9 cellular contexts compared by ENCODE assay signal in genomic region chr3:149576071-149576564, GRCh38.
DNase-seq lines count a peak whose midpoint lies in the region; ATAC-seq, FAIRE-seq and TF ChIP-seq lines count a peak whose summit lies in the region.
"Had no signal": no experiment of that assay in that cellular context is flagged by ENCODE, and none has a peak within 500 bp of the region (broad histone marks: within the 10 kb centered on the region; RNA-seq: fewer than 3 reads in every experiment).

No MANE protein-coding gene starts in this region.

- no peaks in the 10 kb centered on the region for H3K4me1 Mint-ChIP-seq in CD4-positive, alpha-beta T cell (ENCODE audit: low read depth)

- ATAC-seq in mucosa of descending colon: peak; percentile 66
- ATAC-seq in CD4-positive, alpha-beta T cell (ENCODE audit: poor library complexity): no peak

- no peak for TF ChIP-seq POLR2A in H54 (IDR thresholded peaks at IDR 0.05; ENCODE audit: low read depth, low read length)

- H3K9me3 Mint-ChIP-seq in CD4-positive, alpha-beta T cell: no peaks in the 10 kb centered on the region
- H3K9me3 Mint-ChIP-seq: memory B cell had no signal

- H3K27ac Mint-ChIP-seq in CD4-positive, alpha-beta T cell: no peak overlapping the region
- H3K27ac Mint-ChIP-seq: memory B cell had no signal

- POLR2A ChIA-PET in CD4-positive, alpha-beta T cell (lab: Charles Lee): no interaction called here

- DNase-seq in DMS 273 treated with DMSO at 0.1 percent for 48 hours (lab: John Stamatoyannopoulos, UW): peak; percentile 71
- no peak for DNase-seq in H54 (ENCODE audit: insufficient read length, low spot score)
- peak; percentile 81 for DNase-seq in NCI-H446 treated with DMSO at 0.1 percent for 48 hours (lab: John Stamatoyannopoulos, UW)
- peak; percentile 93 for DNase-seq in dermis blood vessel endothelial cell
- no peak for DNase-seq in mucosa of descending colon
- no peak for DNase-seq in CD4-positive, alpha-beta T cell
- DNase-seq in ureter (ENCODE audit: low spot score): no peak
- no peak for DNase-seq in stimulated activated naive CD4-positive, alpha-beta T cell treated with Interleukin-2 at 50 U/mL for 16 hours (lab: John Stamatoyannopoulos, UW)

- H3K4me3 Mint-ChIP-seq in CD4-positive, alpha-beta T cell: no peak overlapping the region
- H3K4me3 Mint-ChIP-seq: memory B cell had no signal

- H3K36me3 Mint-ChIP-seq in CD4-positive, alpha-beta T cell (ENCODE audit: low read depth): no peaks in the 10 kb centered on the region
- H3K36me3 Mint-ChIP-seq: memory B cell had no signal

- no peak overlapping the region for H3K27ac ChIP-seq in CD4-positive, alpha-beta T cell (ENCODE audit: low read depth, low read length)

- H3K9me3 ChIP-seq in mucosa of descending colon: no peaks in the 10 kb centered on the region
- H3K9me3 ChIP-seq in CD4-positive, alpha-beta T cell (ENCODE audit: control insufficient read depth, low read length): no peaks in the 10 kb centered on the region

- no peak for TF ChIP-seq CTCF in mucosa of descending colon (IDR thresholded peaks at IDR 0.05)
- no peak for TF ChIP-seq CTCF in CD4-positive, alpha-beta T cell (IDR thresholded peaks at IDR 0.05)

- no peaks in the 10 kb centered on the region for H3K27me3 Mint-ChIP-seq in CD4-positive, alpha-beta T cell

- H3K27me3 ChIP-seq in CD4-positive, alpha-beta T cell (ENCODE audit: control insufficient read depth, insufficient read depth, low read length): no peaks in the 10 kb centered on the region

- intact Hi-C loops in mucosa of descending colon (cut with DNase I, micrococcal nuclease): no loop called here
- intact Hi-C loops in CD4-positive, alpha-beta T cell (cut with DNase I, micrococcal nuclease): no loop called here

- CTCF ChIA-PET in CD4-positive, alpha-beta T cell (lab: Charles Lee): no interaction called here

- no peaks in the 10 kb centered on the region for H3K36me3 ChIP-seq in mucosa of descending colon (ENCODE audit: low read depth)

- peaks cover 7% of the 10 kb centered on the region for H3K4me1 ChIP-seq in mucosa of descending colon (ENCODE audit: low read depth)

- peak; percentile 87 for FAIRE-seq in H54 (lab: Jason Lieb, UNC)

- no peak overlapping the region for H3K4me3 ChIP-seq in mucosa of descending colon

Comparison
In these comparisons a context has a peak if more than half of its experiments do, and no peak if none do; other contexts are left out.
1. DNase-seq: peak in DMS 273 treated with DMSO at 0.1 percent for 48 hours (single experiment), NCI-H446 treated with DMSO at 0.1 percent for 48 hours (single experiment) and dermis blood vessel endothelial cell (single experiment); none in H54 (single experiment), mucosa of descending colon (0 of 3), CD4-positive, alpha-beta T cell (0 of 10), ureter (single experiment) and stimulated activated naive CD4-positive, alpha-beta T cell treated with Interleukin-2 at 50 U/mL for 16 hours (single experiment).